ENCODE assay signal across 21 cellular contexts in genomic region chr18:48892146-48892855, GRCh38. TPM values are rescaled to one million over a fixed set of nuclear protein-coding genes. Genes with fewer than 3 reads are reported as not detected.
DNase-seq lines count a peak whose midpoint lies in the region; ATAC-seq and TF ChIP-seq lines count a peak whose summit lies in the region.
"Had no signal": no experiment of that assay in that cellular context is flagged by ENCODE, and none has a peak within 500 bp of the region (broad histone marks: within the 10 kb centered on the region; RNA-seq: fewer than 3 reads in every experiment).

No MANE protein-coding gene starts in this region.

- no peak overlapping the region for H3K4me3 ChIP-seq in BLaER1
- H3K4me3 ChIP-seq in HEK293 (ENCODE audit: low read depth, low read length), result no peak overlapping the region
- H3K4me3 ChIP-seq in MG63, result no peak overlapping the region
- H3K4me3 ChIP-seq: heart right ventricle, left lung had no signal

- H3K36me3 ChIP-seq in BLaER1 (no peaks in the 10 kb centered on the region), HEK293 (ENCODE audit: control insufficient read depth in 2 of 2, insufficient read depth in 1 of 2, low read length in 2 of 2) (no peaks in the 10 kb centered on the region), MG63 (no peaks in the 10 kb centered on the region)
- H3K36me3 ChIP-seq: heart right ventricle, left lung had no signal

- H3K27ac ChIP-seq in BLaER1 (no peak overlapping the region), HEK293 (ENCODE audit: extremely low read depth, low read depth, low read length) (no peak overlapping the region)
- H3K27ac ChIP-seq: heart right ventricle, left lung had no signal

- H3K27me3 ChIP-seq in BLaER1 (no peaks in the 10 kb centered on the region), MG63 (no peaks in the 10 kb centered on the region)
- H3K27me3 ChIP-seq: heart right ventricle, left lung had no signal

- H3K9ac ChIP-seq in BLaER1, result no peak overlapping the region

- TF ChIP-seq CTCF in HEK293 (tag by site-specific recombination; IDR thresholded peaks at IDR 0.05) (no peak), activated B cell treated with CpG ODN at 0.5 μM for 24 hours (IDR thresholded peaks at IDR 0.05) (no peak)

- DNase-seq in activated B cell treated with CpG ODN at 0.5 μM for 24 hours (peak; percentile 9), mesenteric fat pad (ENCODE audit: low spot score) (peak; percentile 81), NCI-H510A treated with DMSO at 0.1 percent for 48 hours (lab: John Stamatoyannopoulos, UW) (no peak), MG63 (no peak), SKM-1 treated with dmso at 0.1 percent for 144 hours (lab: John Stamatoyannopoulos, UW; ENCODE audit: unreplicated experiment) (no peak)
- DNase-seq: activated CD4-positive, CD25-positive, alpha-beta regulatory T cell treated with anti-CD3 and anti-CD28 coated beads, Interleukin-2, amount 50 U/mL, for 72 hours; activated naive CD4-positive, alpha-beta T cell treated with anti-CD3 and anti-CD28 coated beads, Interleukin-2, amount 50 U/mL, for 16 hours; activated T-cell treated with anti-CD3 and anti-CD28 coated beads, Interleukin-2, amount 50 U/mL, for 4 hours; DMS 273 treated with DMSO at 0.1 percent for 48 hours; heart right ventricle; NCI-H2029; NCI-H524 treated with DMSO at 0.1 percent for 48 hours; nucleus accumbens; SW 1271 had no signal

- no peaks in the 10 kb centered on the region for H3K9me3 Mint-ChIP-seq in activated B cell treated with CpG ODN at 0.5 μM for 24 hours
- H3K9me3 Mint-ChIP-seq: activated T-cell treated with anti-CD3 and anti-CD28 coated beads, Interleukin-2, amount 50 U/mL, for 4 hours; IgD-negative memory B cell had no signal

- no peak overlapping the region for H3K4me3 Mint-ChIP-seq in activated B cell treated with CpG ODN at 0.5 μM for 24 hours
- H3K4me3 Mint-ChIP-seq: activated T-cell treated with anti-CD3 and anti-CD28 coated beads, Interleukin-2, amount 50 U/mL, for 4 hours; IgD-negative memory B cell had no signal

- no peaks in the 10 kb centered on the region for H3K36me3 Mint-ChIP-seq in activated B cell treated with CpG ODN at 0.5 μM for 24 hours (ENCODE audit: low read depth)
- H3K36me3 Mint-ChIP-seq: IgD-negative memory B cell had no signal

- H4K20me1 ChIP-seq in BLaER1, result no peaks in the 10 kb centered on the region

- ATAC-seq in activated B cell treated with CpG ODN at 0.5 μM for 24 hours (ENCODE audit: low read depth) (no peak), HG02840 (IDR thresholded peaks at IDR 0.05; ENCODE audit: low FRiP score, unreplicated experiment) (no peak)
- ATAC-seq: activated T-cell treated with anti-CD3 and anti-CD28 coated beads, Interleukin-2, amount 50 U/mL, for 4 hours; heart right ventricle; left lung; right cardiac atrium; Right ventricle myocardium inferior had no signal

- H3K27me3 Mint-ChIP-seq in activated B cell treated with CpG ODN at 0.5 μM for 24 hours, result no peaks in the 10 kb centered on the region
- H3K27me3 Mint-ChIP-seq: IgD-negative memory B cell had no signal

- H3K4me1 ChIP-seq in BLaER1 (peaks cover 72% of the 10 kb centered on the region), HEK293 (ENCODE audit: control insufficient read depth, insufficient read depth, low read length) (no peaks in the 10 kb centered on the region)

- CTCF ChIA-PET in HEK293 (lab: Yijun Ruan, JAX), result interaction anchor here (0.7 to 1.2 kb wide), 4 partner anchors 12 to 295 kb away, joined by 3 read pairs; no protein-coding TSS in a partner anchor
- CTCF ChIA-PET in activated B cell treated with CpG ODN at 0.5 μM for 24 hours (lab: Charles Lee), result no interaction called here

- H3K27ac Mint-ChIP-seq in activated B cell treated with CpG ODN at 0.5 μM for 24 hours, result no peak overlapping the region

- intact Hi-C loops in activated B cell treated with CpG ODN at 0.5 μM for 24 hours (cut with micrococcal nuclease), result no loop called here

- H3K4me2 ChIP-seq in BLaER1, result peak overlapping the region; percentile 48; the same call in 1 of the 2 replicates

- H3K4me1 Mint-ChIP-seq in activated B cell treated with CpG ODN at 0.5 μM for 24 hours, result peaks cover 12% of the 10 kb centered on the region

- H3K9me3 ChIP-seq in BLaER1, result no peaks in the 10 kb centered on the region
- H3K9me3 ChIP-seq in HEK293 (ENCODE audit: control insufficient read depth, insufficient read depth, low read depth, low read length), result no peaks in the 10 kb centered on the region
- H3K9me3 ChIP-seq in MG63, result no peaks in the 10 kb centered on the region
- H3K9me3 ChIP-seq: heart right ventricle, left lung had no signal

- POLR2A ChIA-PET in HEK293 (lab: Yijun Ruan, JAX) (no interaction called here), activated B cell treated with CpG ODN at 0.5 μM for 24 hours (lab: Charles Lee) (no interaction called here)

TF ChIP-seq in HEK293, 187 proteins besides CTCF, POLR2A, EP300 and RAD21:
- TF ChIP-seq, protein P1, sequence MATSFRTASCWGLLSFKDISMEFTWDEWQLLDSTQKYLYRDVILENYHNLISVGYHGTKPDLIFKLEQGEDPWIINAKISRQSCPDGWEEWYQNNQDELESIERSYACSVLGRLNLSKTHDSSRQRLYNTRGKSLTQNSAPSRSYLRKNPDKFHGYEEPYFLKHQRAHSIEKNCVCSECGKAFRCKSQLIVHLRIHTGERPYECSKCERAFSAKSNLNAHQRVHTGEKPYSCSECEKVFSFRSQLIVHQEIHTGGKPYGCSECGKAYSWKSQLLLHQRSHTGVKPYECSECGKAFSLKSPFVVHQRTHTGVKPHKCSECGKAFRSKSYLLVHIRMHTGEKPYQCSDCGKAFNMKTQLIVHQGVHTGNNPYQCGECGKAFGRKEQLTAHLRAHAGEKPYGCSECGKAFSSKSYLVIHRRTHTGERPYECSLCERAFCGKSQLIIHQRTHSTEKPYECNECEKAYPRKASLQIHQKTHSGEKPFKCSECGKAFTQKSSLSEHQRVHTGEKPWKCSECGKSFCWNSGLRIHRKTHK (tag by site-specific recombination; IDR thresholded peaks at IDR 0.05), result no peak
- TF ChIP-seq GLIS2 (tag by site-specific recombination; IDR thresholded peaks at IDR 0.05) (0 out of 2 replicates have a peak, but pooled peaks have one; percentile 7), ZBTB17 (tag by site-specific recombination; IDR thresholded peaks at IDR 0.05) (no peak), HIC1 (tag by site-specific recombination; IDR thresholded peaks at IDR 0.05) (no peak)
- TF ChIP-seq, protein P2, sequence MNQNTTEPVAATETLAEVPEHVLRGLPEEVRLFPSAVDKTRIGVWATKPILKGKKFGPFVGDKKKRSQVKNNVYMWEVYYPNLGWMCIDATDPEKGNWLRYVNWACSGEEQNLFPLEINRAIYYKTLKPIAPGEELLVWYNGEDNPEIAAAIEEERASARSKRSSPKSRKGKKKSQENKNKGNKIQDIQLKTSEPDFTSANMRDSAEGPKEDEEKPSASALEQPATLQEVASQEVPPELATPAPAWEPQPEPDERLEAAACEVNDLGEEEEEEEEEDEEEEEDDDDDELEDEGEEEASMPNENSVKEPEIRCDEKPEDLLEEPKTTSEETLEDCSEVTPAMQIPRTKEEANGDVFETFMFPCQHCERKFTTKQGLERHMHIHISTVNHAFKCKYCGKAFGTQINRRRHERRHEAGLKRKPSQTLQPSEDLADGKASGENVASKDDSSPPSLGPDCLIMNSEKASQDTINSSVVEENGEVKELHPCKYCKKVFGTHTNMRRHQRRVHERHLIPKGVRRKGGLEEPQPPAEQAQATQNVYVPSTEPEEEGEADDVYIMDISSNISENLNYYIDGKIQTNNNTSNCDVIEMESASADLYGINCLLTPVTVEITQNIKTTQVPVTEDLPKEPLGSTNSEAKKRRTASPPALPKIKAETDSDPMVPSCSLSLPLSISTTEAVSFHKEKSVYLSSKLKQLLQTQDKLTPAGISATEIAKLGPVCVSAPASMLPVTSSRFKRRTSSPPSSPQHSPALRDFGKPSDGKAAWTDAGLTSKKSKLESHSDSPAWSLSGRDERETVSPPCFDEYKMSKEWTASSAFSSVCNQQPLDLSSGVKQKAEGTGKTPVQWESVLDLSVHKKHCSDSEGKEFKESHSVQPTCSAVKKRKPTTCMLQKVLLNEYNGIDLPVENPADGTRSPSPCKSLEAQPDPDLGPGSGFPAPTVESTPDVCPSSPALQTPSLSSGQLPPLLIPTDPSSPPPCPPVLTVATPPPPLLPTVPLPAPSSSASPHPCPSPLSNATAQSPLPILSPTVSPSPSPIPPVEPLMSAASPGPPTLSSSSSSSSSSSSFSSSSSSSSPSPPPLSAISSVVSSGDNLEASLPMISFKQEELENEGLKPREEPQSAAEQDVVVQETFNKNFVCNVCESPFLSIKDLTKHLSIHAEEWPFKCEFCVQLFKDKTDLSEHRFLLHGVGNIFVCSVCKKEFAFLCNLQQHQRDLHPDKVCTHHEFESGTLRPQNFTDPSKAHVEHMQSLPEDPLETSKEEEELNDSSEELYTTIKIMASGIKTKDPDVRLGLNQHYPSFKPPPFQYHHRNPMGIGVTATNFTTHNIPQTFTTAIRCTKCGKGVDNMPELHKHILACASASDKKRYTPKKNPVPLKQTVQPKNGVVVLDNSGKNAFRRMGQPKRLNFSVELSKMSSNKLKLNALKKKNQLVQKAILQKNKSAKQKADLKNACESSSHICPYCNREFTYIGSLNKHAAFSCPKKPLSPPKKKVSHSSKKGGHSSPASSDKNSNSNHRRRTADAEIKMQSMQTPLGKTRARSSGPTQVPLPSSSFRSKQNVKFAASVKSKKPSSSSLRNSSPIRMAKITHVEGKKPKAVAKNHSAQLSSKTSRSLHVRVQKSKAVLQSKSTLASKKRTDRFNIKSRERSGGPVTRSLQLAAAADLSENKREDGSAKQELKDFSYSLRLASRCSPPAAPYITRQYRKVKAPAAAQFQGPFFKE (tag by site-specific recombination; IDR thresholded peaks at IDR 0.05; ENCODE audit: borderline replicate concordance), result no peak

RNA-seq across cellular contexts. Expression of gene SMAD7, which starts 58.5 kb away (rescaled TPM):
- total RNA-seq in activated B cell treated with CpG ODN at 0.5 μM for 24 hours, result 6.8 and 6.9 TPM in 2 replicates
- total RNA-seq in mesenteric fat pad, result 56.2 TPM
- 13.4 and 29.3 TPM in 2 replicates for total RNA-seq in MG63 (2014; rRNA removed; shearing (Covaris generic); ENCODE audit: low replicate concordance)

Comparison
In these comparisons a context has a peak if more than half of its experiments do, and no peak if none do; other contexts are left out.
1. DNase-seq: peak in activated B cell treated with CpG ODN at 0.5 μM for 24 hours (single experiment) and mesenteric fat pad (single experiment); none in NCI-H510A treated with DMSO at 0.1 percent for 48 hours (single experiment), MG63 (single experiment) and SKM-1 treated with dmso at 0.1 percent for 144 hours (single experiment).